Comparison of ENCODE assay signal across 20 cellular contexts in genomic region chr5:87751801-87752200, GRCh38.
DNase-seq lines count a peak whose midpoint lies in the region; ATAC-seq and TF ChIP-seq lines count a peak whose summit lies in the region.
"Had no signal": no experiment of that assay in that cellular context is flagged by ENCODE, and none has a peak within 500 bp of the region (broad histone marks: within the 10 kb centered on the region; RNA-seq: fewer than 3 reads in every experiment).

No MANE protein-coding gene starts in this region.

- intact Hi-C loops in mammary epithelial cell (cut with micrococcal nuclease): no loop called here
- intact Hi-C loops in breast epithelium (cut with DNase I; ENCODE audit: low total_unique reads): no loop called here

- 76% methylated on average over 4 of the region's 4 CpGs for WGBS in mammary epithelial cell (ENCODE audit: low coverage, missing lambda C conversion rate)
- WGBS in upper lobe of left lung, 2 donors: 72 to 82% methylated on average over 4 of the region's 4 CpGs

- H3K27me3 ChIP-seq in mammary epithelial cell (ENCODE audit: insufficient read depth, low read length) (no peaks in the 10 kb centered on the region), breast epithelium (peaks cover 0 to 4% of the 10 kb centered on the region in 2 donors), upper lobe of left lung (no peaks in the 10 kb centered on the region)

- TF ChIP-seq CTCF in mammary epithelial cell (conservative IDR thresholded peaks at IDR 0.05 in 1 of 2, IDR thresholded peaks at IDR 0.05 in 1 of 2; ENCODE audit: extremely low read depth in 1 of 2, insufficient read depth in 1 of 2, low read depth in 1 of 2, low read length in 2 of 2) (no peak), breast epithelium (IDR thresholded peaks at IDR 0.05) (no peak), upper lobe of left lung (IDR thresholded peaks at IDR 0.05) (no peak)

- in situ Hi-C loops in mammary epithelial cell (cut with MboI; ENCODE audit: low sequenced_read_pairs in 2 of 2): loop anchor here in 1 of 2 donors (25.0 kb wide), 1 partner anchor 340 kb away; the partner anchor contains the start of gene CCNH

- ATAC-seq in upper lobe of left lung (ENCODE audit: low FRiP score in 2 of 2) (no peak), GM21825 (IDR thresholded peaks at IDR 0.05; ENCODE audit: unreplicated experiment) (no peak)
- no peak for ATAC-seq in activated T-helper 17 cell treated with anti-CD3 and anti-CD28 coated beads, Interleukin-2, amount 50 U/mL, for 72 hours (replicated peaks)

- DNase-seq in mammary epithelial cell (peak; percentile 8), breast epithelium (ENCODE audit: low spot score in 2 of 2) (no peak), fibroblast of peridontal ligament (ENCODE audit: extremely low read depth) (peak; percentile 19), midbrain (lab: John Stamatoyannopoulos, UW) (peak; percentile 71), upper lobe of left lung (no peak)
- DNase-seq in stimulated activated CD4-positive, alpha-beta T cell treated with anti-CD3 and anti-CD28 coated beads, Interleukin-2, amount 100 ng/mL, for 24 hours: no peak
- DNase-seq: Calu3; CD4-positive, alpha-beta memory T cell; Kasumi-1; MM.1S; NCI-H1092 treated with DMSO at 0.1 percent for 48 hours; NCI-H1694 treated with DMSO at 0.1 percent for 48 hours; NCI-H345; NCI-H526 treated with DMSO at 0.1 percent for 48 hours; NK-92 treated with Interleukin-12 subunit alpha and Interleukin-12 subunit beta, amount 100 ng/mL, for 24 hours had no signal

- H3K4me2 ChIP-seq in mammary epithelial cell (ENCODE audit: insufficient read depth, low read depth, low read length): peak overlapping the region; percentile 34

- BruUV-seq in mammary epithelial cell (replicated peaks; lab: Mats Ljungman, UMichigan): no TSS peak

- H3K9me3 ChIP-seq in mammary epithelial cell (replicated peaks; ENCODE audit: insufficient read depth, low read length) (no peaks in the 10 kb centered on the region), breast epithelium (no peaks in the 10 kb centered on the region), upper lobe of left lung (no peaks in the 10 kb centered on the region)
- H3K9me3 ChIP-seq: HAP-1 had no signal

- dilution Hi-C loops in mammary epithelial cell (cut with HindIII; ENCODE audit: low sequenced_read_pairs): no loop called here

- no peaks in the 10 kb centered on the region for H4K20me1 ChIP-seq in mammary epithelial cell (ENCODE audit: insufficient read depth, low read length)

- peaks cover 9% of the 10 kb centered on the region for H3K27me3 Mint-ChIP-seq in activated T-helper 17 cell treated with anti-CD3 and anti-CD28 coated beads, Interleukin-2, amount 50 U/mL, for 72 hours

- no peak overlapping the region for H3K27ac Mint-ChIP-seq in activated T-helper 17 cell treated with anti-CD3 and anti-CD28 coated beads, Interleukin-2, amount 50 U/mL, for 72 hours
- H3K27ac Mint-ChIP-seq: CD4-positive, alpha-beta memory T cell; IgD-negative memory B cell had no signal

- H3K27ac ChIP-seq in mammary epithelial cell (ENCODE audit: insufficient read depth, low read depth, low read length): peak overlapping the region; percentile 78
- H3K27ac ChIP-seq in breast epithelium: no peak overlapping the region
- no peak overlapping the region for H3K27ac ChIP-seq in upper lobe of left lung
- H3K27ac ChIP-seq: 22Rv1 had no signal

- no peaks in the 10 kb centered on the region for H3K4me1 Mint-ChIP-seq in activated T-helper 17 cell treated with anti-CD3 and anti-CD28 coated beads, Interleukin-2, amount 50 U/mL, for 72 hours
- H3K4me1 Mint-ChIP-seq: CD4-positive, alpha-beta memory T cell; IgD-negative memory B cell had no signal

- H3K4me3 Mint-ChIP-seq in activated T-helper 17 cell treated with anti-CD3 and anti-CD28 coated beads, Interleukin-2, amount 50 U/mL, for 72 hours: no peak overlapping the region
- H3K4me3 Mint-ChIP-seq: CD4-positive, alpha-beta memory T cell; IgD-negative memory B cell had no signal

- no peak for TF ChIP-seq EP300 in upper lobe of left lung (IDR thresholded peaks at IDR 0.05)

- H3K4me1 ChIP-seq in mammary epithelial cell (ENCODE audit: insufficient read depth, low read length) (peaks cover 31% of the 10 kb centered on the region), breast epithelium (no peaks in the 10 kb centered on the region), upper lobe of left lung (no peaks in the 10 kb centered on the region)

- peak overlapping the region; percentile 76 for H2AFZ ChIP-seq in mammary epithelial cell (ENCODE audit: low read depth, low read length)

- H3K36me3 ChIP-seq in mammary epithelial cell (ENCODE audit: insufficient read depth, low read length) (no peaks in the 10 kb centered on the region), breast epithelium (no peaks in the 10 kb centered on the region), upper lobe of left lung (no peaks in the 10 kb centered on the region)
- H3K36me3 ChIP-seq: HAP-1 had no signal

- H3K4me3 ChIP-seq in mammary epithelial cell (replicated peaks in 1 of 3; ENCODE audit: insufficient read depth in 1 of 3, low read depth in 2 of 3, low read length in 3 of 3) (no peak overlapping the region), breast epithelium (no peak overlapping the region), upper lobe of left lung (no peak overlapping the region)
- H3K4me3 ChIP-seq: HAP-1 had no signal

- no peak for TF ChIP-seq POLR2A in breast epithelium (IDR thresholded peaks at IDR 0.05)
- TF ChIP-seq POLR2A in upper lobe of left lung (IDR thresholded peaks at IDR 0.05): no peak

- H3K9ac ChIP-seq in mammary epithelial cell (ENCODE audit: insufficient read depth, low read length): no peak overlapping the region

- H3K9me3 Mint-ChIP-seq in activated T-helper 17 cell treated with anti-CD3 and anti-CD28 coated beads, Interleukin-2, amount 50 U/mL, for 72 hours: no peaks in the 10 kb centered on the region
- H3K9me3 Mint-ChIP-seq: CD4-positive, alpha-beta memory T cell; IgD-negative memory B cell had no signal

- CTCF ChIA-PET in mammary epithelial cell (lab: Charles Lee; ENCODE audit: low non-redundant PET): no interaction called here

- no peaks in the 10 kb centered on the region for H3K36me3 Mint-ChIP-seq in activated T-helper 17 cell treated with anti-CD3 and anti-CD28 coated beads, Interleukin-2, amount 50 U/mL, for 72 hours (ENCODE audit: low read depth)
- H3K36me3 Mint-ChIP-seq: CD4-positive, alpha-beta memory T cell; IgD-negative memory B cell had no signal

- no peaks in the 10 kb centered on the region for H3K79me2 ChIP-seq in mammary epithelial cell (ENCODE audit: insufficient read depth, low read length)

Comparison
In these comparisons a context has a peak if more than half of its experiments do, and no peak if none do; other contexts are left out.
1. DNase-seq: peak in mammary epithelial cell (single experiment), fibroblast of peridontal ligament (single experiment) and midbrain (single experiment); none in breast epithelium (0 of 2), upper lobe of left lung (0 of 2) and stimulated activated CD4-positive, alpha-beta T cell treated with anti-CD3 and anti-CD28 coated beads, Interleukin-2, amount 100 ng/mL, for 24 hours (0 of 2).